ENCODE assay signal across 19 cellular contexts in genomic region chr10:5538446-5538845, GRCh38. TPM values are rescaled to one million over a fixed set of nuclear protein-coding genes. Genes with fewer than 3 reads are reported as not detected.
DNase-seq lines count a peak whose midpoint lies in the region; ATAC-seq, FAIRE-seq and TF ChIP-seq lines count a peak whose summit lies in the region.
"Had no signal": no experiment of that assay in that cellular context is flagged by ENCODE, and none has a peak within 500 bp of the region (broad histone marks: within the 10 kb centered on the region; RNA-seq: fewer than 3 reads in every experiment).

No MANE protein-coding gene starts in this region.

- WGBS in mammary epithelial cell (ENCODE audit: low coverage, missing lambda C conversion rate) = 10% methylated on average over 7 of the region's 9 CpGs

- CTCF ChIA-PET in mammary epithelial cell (lab: Charles Lee; ENCODE audit: low non-redundant PET) = no interaction called here

- BruUV-seq in mammary epithelial cell (replicated peaks; lab: Mats Ljungman, UMichigan) = no TSS peak

- peak overlapping the region; percentile 36 for H2AFZ ChIP-seq in mammary epithelial cell (ENCODE audit: low read depth, low read length)
- peak overlapping the region; percentile 33 for H2AFZ ChIP-seq in keratinocyte (ENCODE audit: control insufficient read depth, low read length)
- H2AFZ ChIP-seq: parathyroid adenoma had no signal

- H3K36me3 ChIP-seq in mammary epithelial cell (ENCODE audit: insufficient read depth, low read length) = no peaks in the 10 kb centered on the region
- H3K36me3 ChIP-seq in keratinocyte (ENCODE audit: control insufficient read depth in 2 of 2, extremely low read depth in 1 of 2, insufficient read depth in 2 of 2, low read length in 2 of 2) = no peaks in the 10 kb centered on the region
- no peaks in the 10 kb centered on the region for H3K36me3 ChIP-seq in uterus

- no peak for TF ChIP-seq POLR2A in uterus (IDR thresholded peaks at IDR 0.05)

- H3K27ac ChIP-seq in mammary epithelial cell (ENCODE audit: insufficient read depth, low read depth, low read length) (peak overlapping the region; percentile 95), keratinocyte (ENCODE audit: control insufficient read depth, insufficient read depth, low read length) (peak overlapping the region; percentile 80), uterus (peak overlapping the region; percentile 15 to 32)
- H3K27ac ChIP-seq: HL-60, parathyroid adenoma had no signal

- DNase-seq in activated CD4-positive, CD25-positive, alpha-beta regulatory T cell treated with anti-CD3 and anti-CD28 coated beads, Interleukin-2, amount 50 U/mL, for 72 hours = peak; percentile 1
- DNase-seq in mammary epithelial cell (peak; percentile 83), keratinocyte (ENCODE audit: low read depth, low spot score) (no peak), uterus (peak in 1 of 2 donors; percentile 7), NCI-H2171 (lab: John Stamatoyannopoulos, UW) (no peak)
- DNase-seq: 8988T; activated CD4-positive, CD25-positive, alpha-beta regulatory T cell; activated T-cell treated with anti-CD3 and anti-CD28 coated beads, Interleukin-2, amount 50 U/mL, for 72 hours; caudate nucleus; DMS153; NCI-H524 treated with DMSO at 0.1 percent for 48 hours; SIG-M5; stimulated activated CD4-positive, alpha-beta T cell treated with anti-CD3 and anti-CD28 coated beads, Interleukin-4, amount 100 ng/mL, for 4 hours had no signal

- H3K4me2 ChIP-seq in mammary epithelial cell (ENCODE audit: insufficient read depth, low read depth, low read length) = peak overlapping the region; percentile 48
- peak overlapping the region; percentile 82 for H3K4me2 ChIP-seq in keratinocyte (ENCODE audit: control insufficient read depth, extremely low read depth, insufficient read depth, low read depth, low read length)

- in situ Hi-C loops in mammary epithelial cell (cut with MboI; ENCODE audit: low sequenced_read_pairs in 2 of 2) = loop anchor here in 1 of 2 donors (10.0 kb wide), 1 partner anchor 86 kb away; no protein-coding TSS in a partner anchor

- no peaks in the 10 kb centered on the region for H3K9me1 ChIP-seq in keratinocyte (ENCODE audit: control insufficient read depth, extremely low read depth, insufficient read depth, low read length)

- H3K4me1 ChIP-seq in mammary epithelial cell (ENCODE audit: insufficient read depth, low read length) (peaks cover 43% of the 10 kb centered on the region), keratinocyte (ENCODE audit: control insufficient read depth, extremely low read depth, insufficient read depth, low read length) (peaks cover 20% of the 10 kb centered on the region), uterus (no peaks in the 10 kb centered on the region)
- H3K4me1 ChIP-seq: parathyroid adenoma had no signal

- FAIRE-seq in keratinocyte (lab: Jason Lieb, UNC) = peak; percentile 91

- ATAC-seq in activated CD4-positive, CD25-positive, alpha-beta regulatory T cell treated with anti-CD3 and anti-CD28 coated beads, Interleukin-2, amount 50 U/mL, for 24 hours = no peak
- ATAC-seq in HG03342 (IDR thresholded peaks at IDR 0.05; ENCODE audit: unreplicated experiment) (no peak), HG02840 (IDR thresholded peaks at IDR 0.05; ENCODE audit: low FRiP score, unreplicated experiment) (no peak)
- ATAC-seq: activated T-cell treated with anti-CD3 and anti-CD28 coated beads, Interleukin-2, amount 50 U/mL, for 72 hours had no signal

- TF ChIP-seq CTCF in mammary epithelial cell (conservative IDR thresholded peaks at IDR 0.05 in 1 of 2, IDR thresholded peaks at IDR 0.05 in 1 of 2; ENCODE audit: extremely low read depth in 1 of 2, insufficient read depth in 1 of 2, low read depth in 1 of 2, low read length in 2 of 2) = no peak
- TF ChIP-seq CTCF in keratinocyte (optimal IDR thresholded peaks at IDR 0.05 in 1 of 3, IDR thresholded peaks at IDR 0.05 in 1 of 3, conservative IDR thresholded peaks at IDR 0.05 in 1 of 3; ENCODE audit: extremely low read depth in 1 of 3, insufficient read depth in 2 of 3, low read length in 3 of 3) = no peak
- TF ChIP-seq CTCF in uterus (IDR thresholded peaks at IDR 0.05) = no peak

- H4K20me1 ChIP-seq in mammary epithelial cell (ENCODE audit: insufficient read depth, low read length) = no peaks in the 10 kb centered on the region
- H4K20me1 ChIP-seq in keratinocyte (ENCODE audit: control insufficient read depth, extremely low read depth, insufficient read depth, low read length) = no peaks in the 10 kb centered on the region

- peaks cover 3% of the 10 kb centered on the region for H3K9me3 ChIP-seq in mammary epithelial cell (replicated peaks; ENCODE audit: insufficient read depth, low read length)
- H3K9me3 ChIP-seq in keratinocyte (ENCODE audit: control insufficient read depth, low read depth, low read length) = no peaks in the 10 kb centered on the region
- peaks cover 0 to 5% of the 10 kb centered on the region in 2 donors for H3K9me3 ChIP-seq in uterus

- no peak overlapping the region for H3K4me3 ChIP-seq in mammary epithelial cell (replicated peaks in 1 of 3; ENCODE audit: insufficient read depth in 1 of 3, low read depth in 2 of 3, low read length in 3 of 3)
- peak overlapping the region in 2 of 3 experiments; percentile 24 to 48 for H3K4me3 ChIP-seq in keratinocyte (ENCODE audit: control insufficient read depth in 2 of 3, extremely low read depth in 1 of 3, insufficient read depth in 2 of 3, low read depth in 1 of 3, low read length in 3 of 3)
- H3K4me3 ChIP-seq in uterus = no peak overlapping the region

- H3K79me2 ChIP-seq in mammary epithelial cell (ENCODE audit: insufficient read depth, low read length) (no peaks in the 10 kb centered on the region), keratinocyte (ENCODE audit: control insufficient read depth, insufficient read depth, low read length) (no peaks in the 10 kb centered on the region)
- H3K79me2 ChIP-seq: parathyroid adenoma had no signal

- H3K9ac ChIP-seq in mammary epithelial cell (ENCODE audit: insufficient read depth, low read length) = peak overlapping the region; percentile 81
- peak overlapping the region; percentile 59 for H3K9ac ChIP-seq in keratinocyte (ENCODE audit: control insufficient read depth, extremely low read depth, insufficient read depth, low read length)
- H3K9ac ChIP-seq: parathyroid adenoma had no signal

- no peaks in the 10 kb centered on the region for H3K27me3 ChIP-seq in mammary epithelial cell (ENCODE audit: insufficient read depth, low read length)
- no peaks in the 10 kb centered on the region for H3K27me3 ChIP-seq in keratinocyte (ENCODE audit: control insufficient read depth, extremely low read depth, insufficient read depth, low read length)
- no peaks in the 10 kb centered on the region for H3K27me3 ChIP-seq in uterus

- dilution Hi-C loops in mammary epithelial cell (cut with HindIII; ENCODE audit: low sequenced_read_pairs) = loop anchor here (5.0 kb wide), 1 partner anchor 36 kb away; no protein-coding TSS in a partner anchor
- dilution Hi-C loops in keratinocyte (cut with MboI; ENCODE audit: extremely low pct_ligation_motif_present, low sequenced_read_pairs) = no loop called here

- intact Hi-C loops in mammary epithelial cell (cut with micrococcal nuclease) = loop anchor here (1.0 to 2.0 kb wide), 3 partner anchors 12 to 46 kb away; no protein-coding TSS in a partner anchor
- intact Hi-C loops in uterus (cut with DNase I; ENCODE audit: low total_unique reads) = no loop called here

RNA-seq across cellular contexts. Expression of gene CALML3, which starts 13.7 kb away (rescaled TPM):
- 100 to 1,000 TPM; 173 to 704 TPM for total RNA-seq in mammary epithelial cell
- 42.3 TPM for polyA plus RNA-seq in mammary epithelial cell
- 6.0 TPM for polyA minus RNA-seq in mammary epithelial cell
- 7.6 to 20.2 TPM (median 14.1 TPM) in 3 replicates for polyA plus RNA-seq in keratinocyte
- polyA plus RNA-seq in keratinocyte (2011; ENCODE audit: low read depth) = 16.6 TPM
- polyA plus RNA-seq in keratinocyte (2011; cell fraction: cytosol; rRNA removed) = 10.4 and 31.2 TPM in 2 replicates
- polyA plus RNA-seq in keratinocyte (2011; cell fraction: nucleus; rRNA removed) = 11.9 and 17.6 TPM in 2 replicates
- 15.7 and 23.6 TPM in 2 replicates for polyA plus RNA-seq in keratinocyte (2012; ENCODE audit: low replicate concordance)
- polyA minus RNA-seq in keratinocyte = 2.7 to 5.2 TPM (median 4.4 TPM) in 3 replicates
- 17.1 TPM for polyA minus RNA-seq in keratinocyte (2011; cell fraction: cytosol; rRNA and poly(A)+ RNA removed)
- polyA minus RNA-seq in keratinocyte (2011; cell fraction: nucleus; rRNA and poly(A)+ RNA removed) = 4.6 and 6.0 TPM in 2 replicates
- not detected for total RNA-seq in uterus
- total RNA-seq: activated T-cell treated with anti-CD3 and anti-CD28 coated beads, Interleukin-2, amount 50 U/mL, for 72 hours; liver had no signal
- polyA plus RNA-seq: liver had no signal

RNA-seq across cellular contexts. Expression of gene CALML5, which starts 39.1 kb away (rescaled TPM):
- total RNA-seq in mammary epithelial cell (not detected), uterus (not detected)
- polyA plus RNA-seq in mammary epithelial cell (0.32 TPM), keratinocyte (5.7 to 11.4 TPM (median 7.3 TPM) in 3 replicates)
- polyA minus RNA-seq in mammary epithelial cell (not detected), keratinocyte (0.39 to 0.66 TPM in 2 of 3 replicates, not detected in the other)
- 251 TPM for polyA plus RNA-seq in keratinocyte (2011; ENCODE audit: low read depth)
- polyA plus RNA-seq in keratinocyte (2011; cell fraction: cytosol; rRNA removed) = 2.1 and 5.6 TPM in 2 replicates
- polyA plus RNA-seq in keratinocyte (2011; cell fraction: nucleus; rRNA removed) = 5.2 and 5.9 TPM in 2 replicates
- 19.1 and 439 TPM in 2 replicates for polyA plus RNA-seq in keratinocyte (2012; ENCODE audit: low replicate concordance)
- 4.0 TPM for polyA minus RNA-seq in keratinocyte (2011; cell fraction: cytosol; rRNA and poly(A)+ RNA removed)
- 4.1 and 6.1 TPM in 2 replicates for polyA minus RNA-seq in keratinocyte (2011; cell fraction: nucleus; rRNA and poly(A)+ RNA removed)
- total RNA-seq: activated T-cell treated with anti-CD3 and anti-CD28 coated beads, Interleukin-2, amount 50 U/mL, for 72 hours; liver had no signal
- polyA plus RNA-seq: liver had no signal

Comparison
In these comparisons a context has a peak if more than half of its experiments do, and no peak if none do; other contexts are left out.
1. DNase-seq: peak in activated CD4-positive, CD25-positive, alpha-beta regulatory T cell treated with anti-CD3 and anti-CD28 coated beads, Interleukin-2, amount 50 U/mL, for 72 hours (single experiment) and mammary epithelial cell (single experiment); none in keratinocyte (single experiment) and NCI-H2171 (single experiment).
2. H3K27ac ChIP-seq: peak in every context shown above with its lines; median percentile 95 in mammary epithelial cell; 80 in keratinocyte; 24 in uterus.
3. H3K4me3 ChIP-seq: peak in keratinocyte (2 of 3); none in mammary epithelial cell (0 of 3) and uterus (0 of 2).
4. RNA of gene CALML3, which starts 13.7 kb away (total RNA-seq): 173 to 704 TPM in mammary epithelial cell; not detected in uterus; every median in the first group is over 100 times any median in the second.